In the genomic region with DNA sequence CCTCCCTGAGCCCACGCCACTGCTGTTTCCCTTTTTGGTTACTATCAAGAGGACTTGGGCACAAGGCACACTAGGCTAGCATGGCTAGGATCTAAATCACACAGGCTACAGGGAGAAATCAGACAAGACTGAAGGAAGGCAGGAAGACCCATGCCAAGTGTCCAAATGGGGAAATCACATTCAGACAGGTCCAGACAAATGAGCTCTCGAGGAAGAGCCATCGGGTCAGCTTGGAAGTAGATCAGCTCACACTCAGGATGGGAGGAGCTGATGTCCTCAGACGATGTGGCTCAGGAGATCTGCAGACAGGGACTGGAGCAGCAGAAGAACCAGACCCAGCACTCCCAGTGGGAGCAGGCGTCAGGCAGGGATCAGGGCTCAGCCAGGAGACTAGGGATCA, we compare ENCODE assay signal across 31 cellular contexts.
A peak's percentile ranks its signal among the peaks of the same experiment; 100 is the strongest.
DNase-seq lines count a peak whose midpoint lies in the region; FAIRE-seq and TF ChIP-seq lines count a peak whose summit lies in the region.
"Had no signal": no experiment of that assay in that cellular context is flagged by ENCODE, and none has a peak within 500 bp of the region (broad histone marks: within the 10 kb centered on the region; RNA-seq: fewer than 3 reads in every experiment).

No MANE protein-coding gene starts in this region.

- H3K4me2 ChIP-seq in smooth muscle cell = peak overlapping the region; percentile 26

- peak overlapping the region; percentile 97 for H3K27ac ChIP-seq in smooth muscle cell (ENCODE audit: low read depth)
- no peak overlapping the region for H3K27ac ChIP-seq in testis
- H3K27ac ChIP-seq: 22Rv1, lower lobe of right lung, pancreas, tibial nerve had no signal

- no peak overlapping the region for H3K4me3 Mint-ChIP-seq in mesothelial cell of epicardium
- no peak overlapping the region for H3K4me3 Mint-ChIP-seq in activated CD4-positive, alpha-beta T cell treated with anti-CD3 and anti-CD28 coated beads, Interleukin-2, amount 10 ng/mL, durations not matched to agents 7 days and 5 days
- H3K4me3 Mint-ChIP-seq: activated CD4-positive, alpha-beta memory T cell treated with anti-CD3 and anti-CD28 coated beads, Interleukin-2, amount 10 ng/mL, durations not matched to agents 7 days and 5 days; activated naive CD8-positive, alpha-beta T cell treated with anti-CD3 and anti-CD28 coated beads, Interleukin-2, amount 50 U/mL, for 24 hours; effector memory CD8-positive, alpha-beta T cell; T-helper 17 cell had no signal

- peak overlapping the region; percentile 44 for H3K27ac Mint-ChIP-seq in mesothelial cell of epicardium
- no peak overlapping the region for H3K27ac Mint-ChIP-seq in activated CD4-positive, alpha-beta T cell treated with anti-CD3 and anti-CD28 coated beads, Interleukin-2, amount 10 ng/mL, durations not matched to agents 7 days and 5 days
- H3K27ac Mint-ChIP-seq: activated CD4-positive, alpha-beta memory T cell treated with anti-CD3 and anti-CD28 coated beads, Interleukin-2, amount 10 ng/mL, durations not matched to agents 7 days and 5 days; activated naive CD8-positive, alpha-beta T cell treated with anti-CD3 and anti-CD28 coated beads, Interleukin-2, amount 50 U/mL, for 24 hours; effector memory CD8-positive, alpha-beta T cell; T-helper 17 cell had no signal

- TF ChIP-seq CTCF in bronchial epithelial cell (IDR thresholded peaks at IDR 0.05; ENCODE audit: insufficient read depth, low read length, severe bottlenecking) (no peak), mesothelial cell of epicardium (IDR thresholded peaks at IDR 0.05; ENCODE audit: unreplicated experiment) (no peak), smooth muscle cell (IDR thresholded peaks at IDR 0.05; ENCODE audit: borderline replicate concordance, insufficient read depth, poor library complexity, severe bottlenecking) (no peak), testis (IDR thresholded peaks at IDR 0.05) (no peak)

- peaks cover 26% of the 10 kb centered on the region for H3K9me3 Mint-ChIP-seq in mesothelial cell of epicardium
- H3K9me3 Mint-ChIP-seq in activated CD4-positive, alpha-beta T cell treated with anti-CD3 and anti-CD28 coated beads, Interleukin-2, amount 10 ng/mL, durations not matched to agents 7 days and 5 days = peaks cover 4% of the 10 kb centered on the region

- intact Hi-C loops in testis (cut with DNase I; ENCODE audit: low total_unique reads) = no loop called here

- peak overlapping the region; percentile 20 for H3K9ac ChIP-seq in smooth muscle cell (ENCODE audit: low read depth)

- POLR2A ChIA-PET in activated CD4-positive, alpha-beta T cell treated with anti-CD3 and anti-CD28 coated beads, Interleukin-2, amount 10 ng/mL, durations not matched to agents 7 days and 5 days (lab: Charles Lee) = no interaction called here

- H3K4me1 Mint-ChIP-seq in mesothelial cell of epicardium = peaks cover 47% of the 10 kb centered on the region
- no peaks in the 10 kb centered on the region for H3K4me1 Mint-ChIP-seq in activated CD4-positive, alpha-beta T cell treated with anti-CD3 and anti-CD28 coated beads, Interleukin-2, amount 10 ng/mL, durations not matched to agents 7 days and 5 days
- H3K4me1 Mint-ChIP-seq: activated CD4-positive, alpha-beta memory T cell treated with anti-CD3 and anti-CD28 coated beads, Interleukin-2, amount 10 ng/mL, durations not matched to agents 7 days and 5 days; activated naive CD8-positive, alpha-beta T cell treated with anti-CD3 and anti-CD28 coated beads, Interleukin-2, amount 50 U/mL, for 24 hours; T-helper 17 cell had no signal

- peak; percentile 66 for FAIRE-seq in bronchial epithelial cell (lab: Jason Lieb, UNC)
- FAIRE-seq: pancreas had no signal

- 47% methylated on average over 5 of the region's 5 CpGs for WGBS in smooth muscle cell (ENCODE audit: low lambda C conversion rate)
- 90 to 93% methylated on average over 5 of the region's 5 CpGs for WGBS in testis, 2 donors

- CTCF ChIA-PET in activated CD4-positive, alpha-beta T cell treated with anti-CD3 and anti-CD28 coated beads, Interleukin-2, amount 10 ng/mL, durations not matched to agents 7 days and 5 days (lab: Charles Lee) = no interaction called here

- H3K9me3 ChIP-seq in smooth muscle cell (replicated peaks; ENCODE audit: low read depth) (no peaks in the 10 kb centered on the region), testis (no peaks in the 10 kb centered on the region)
- H3K9me3 ChIP-seq: lower lobe of right lung, pancreas had no signal

- no peaks in the 10 kb centered on the region for H4K20me1 ChIP-seq in smooth muscle cell (ENCODE audit: low read depth)

- H3F3A ChIP-seq in smooth muscle cell (ENCODE audit: low read depth) = peaks cover 36% of the 10 kb centered on the region

- H3K36me3 Mint-ChIP-seq in mesothelial cell of epicardium = peaks cover 12% of the 10 kb centered on the region
- no peaks in the 10 kb centered on the region for H3K36me3 Mint-ChIP-seq in activated CD4-positive, alpha-beta T cell treated with anti-CD3 and anti-CD28 coated beads, Interleukin-2, amount 10 ng/mL, durations not matched to agents 7 days and 5 days (ENCODE audit: low read depth)

- TF ChIP-seq POLR2A in testis (IDR thresholded peaks at IDR 0.05) = no peak

- H3K4me1 ChIP-seq in smooth muscle cell (ENCODE audit: low read depth) (peaks cover 10% of the 10 kb centered on the region), testis (peaks cover 9% of the 10 kb centered on the region)
- H3K4me1 ChIP-seq: pancreas had no signal

- H3K36me3 ChIP-seq in bronchial epithelial cell (ENCODE audit: control insufficient read depth, insufficient read depth, low read length) (no peaks in the 10 kb centered on the region), smooth muscle cell (ENCODE audit: low read depth) (no peaks in the 10 kb centered on the region), testis (ENCODE audit: low read depth, missing control alignments) (no peaks in the 10 kb centered on the region)
- H3K36me3 ChIP-seq: heart right ventricle, lower lobe of right lung, pancreas, tibial nerve had no signal

- H3K27me3 Mint-ChIP-seq in mesothelial cell of epicardium (ENCODE audit: low read depth) = no peaks in the 10 kb centered on the region
- peaks cover 4% of the 10 kb centered on the region for H3K27me3 Mint-ChIP-seq in activated CD4-positive, alpha-beta T cell treated with anti-CD3 and anti-CD28 coated beads, Interleukin-2, amount 10 ng/mL, durations not matched to agents 7 days and 5 days

- H3K79me2 ChIP-seq in smooth muscle cell (ENCODE audit: low read depth) = peaks cover 3% of the 10 kb centered on the region

- H3K4me3 ChIP-seq in bronchial epithelial cell (ENCODE audit: low read depth, low read length) (no peak overlapping the region), smooth muscle cell (no peak overlapping the region), testis (no peak overlapping the region)
- H3K4me3 ChIP-seq: heart right ventricle, lower lobe of right lung, pancreas, tibial nerve had no signal

- peak; percentile 52 for DNase-seq in DMS 273 (lab: John Stamatoyannopoulos, UW; ENCODE audit: unreplicated experiment)
- no peak for DNase-seq in DMS 273 treated with DMSO at 0.1 percent for 48 hours (lab: John Stamatoyannopoulos, UW)
- DNase-seq in bronchial epithelial cell (ENCODE audit: low read depth) = peak; percentile 39
- no peak for DNase-seq in mesothelial cell of epicardium (ENCODE audit: low spot score in 2 of 2, unreplicated experiment in 2 of 2)
- DNase-seq in smooth muscle cell (lab: John Stamatoyannopoulos, UW; ENCODE audit: unreplicated experiment) = no peak
- no peak for DNase-seq in activated CD4-positive, alpha-beta T cell treated with anti-CD3 and anti-CD28 coated beads, Interleukin-2, amount 10 ng/mL, durations not matched to agents 7 days and 5 days
- DNase-seq in testis = no peak
- no peak for DNase-seq in T1000 (lab: John Stamatoyannopoulos, UW)
- DNase-seq: activated CD4-positive, alpha-beta memory T cell treated with anti-CD3 and anti-CD28 coated beads, Interleukin-2, amount 10 ng/mL, durations not matched to agents 7 days and 5 days; activated CD4-positive, alpha-beta T cell treated with anti-CD3 and anti-CD28 coated beads for 1 hour; activated CD8-positive, alpha-beta memory T cell treated with anti-CD3 and anti-CD28 coated beads, Interleukin-2, amount 50 U/mL, for 4 hours; activated naive CD4-positive, alpha-beta T cell; activated naive CD8-positive, alpha-beta T cell treated with anti-CD3 and anti-CD28 coated beads, Interleukin-2, amount 50 U/mL, for 24 hours; central memory CD4-positive, alpha-beta T cell; DMS79 treated with DMSO at 0.1 percent for 48 hours; effector memory CD8-positive, alpha-beta T cell; foreskin melanocyte; GDM1; heart right ventricle; kidney glomerular epithelial cell; lower lobe of right lung; NCI-H1436 treated with DMSO at 0.1 percent for 48 hours; NCI-H2081 treated with DMSO at 0.1 percent for 48 hours; NCI-H2227 treated with DMSO at 0.1 percent for 48 hours; NCI-H748 treated with DMSO at 0.1 percent for 48 hours; pancreas; right cardiac atrium; stimulated activated CD4-positive, alpha-beta T cell treated with anti-CD3 and anti-CD28 coated beads, Interleukin-4, amount 100 ng/mL, for 1 hour; T-helper 17 cell had no signal

- no peak overlapping the region for H2AFZ ChIP-seq in smooth muscle cell (ENCODE audit: low read depth)

- H3K27me3 ChIP-seq in bronchial epithelial cell (ENCODE audit: control insufficient read depth, insufficient read depth, low read length) (no peaks in the 10 kb centered on the region), smooth muscle cell (ENCODE audit: low read depth) (no peaks in the 10 kb centered on the region), testis (no peaks in the 10 kb centered on the region)
- H3K27me3 ChIP-seq: heart right ventricle, pancreas, tibial nerve had no signal

Comparison
In these comparisons a context has a peak if more than half of its experiments do, and no peak if none do; other contexts are left out.
1. DNase-seq: peak in DMS 273 (single experiment) and bronchial epithelial cell (single experiment); none in DMS 273 treated with DMSO at 0.1 percent for 48 hours (single experiment), mesothelial cell of epicardium (0 of 2), smooth muscle cell (single experiment), activated CD4-positive, alpha-beta T cell treated with anti-CD3 and anti-CD28 coated beads, Interleukin-2, amount 10 ng/mL, durations not matched to agents 7 days and 5 days (single experiment), testis (single experiment) and T1000 (single experiment).